ENCODE assay signal across 14 cellular contexts in the genomic region with DNA sequence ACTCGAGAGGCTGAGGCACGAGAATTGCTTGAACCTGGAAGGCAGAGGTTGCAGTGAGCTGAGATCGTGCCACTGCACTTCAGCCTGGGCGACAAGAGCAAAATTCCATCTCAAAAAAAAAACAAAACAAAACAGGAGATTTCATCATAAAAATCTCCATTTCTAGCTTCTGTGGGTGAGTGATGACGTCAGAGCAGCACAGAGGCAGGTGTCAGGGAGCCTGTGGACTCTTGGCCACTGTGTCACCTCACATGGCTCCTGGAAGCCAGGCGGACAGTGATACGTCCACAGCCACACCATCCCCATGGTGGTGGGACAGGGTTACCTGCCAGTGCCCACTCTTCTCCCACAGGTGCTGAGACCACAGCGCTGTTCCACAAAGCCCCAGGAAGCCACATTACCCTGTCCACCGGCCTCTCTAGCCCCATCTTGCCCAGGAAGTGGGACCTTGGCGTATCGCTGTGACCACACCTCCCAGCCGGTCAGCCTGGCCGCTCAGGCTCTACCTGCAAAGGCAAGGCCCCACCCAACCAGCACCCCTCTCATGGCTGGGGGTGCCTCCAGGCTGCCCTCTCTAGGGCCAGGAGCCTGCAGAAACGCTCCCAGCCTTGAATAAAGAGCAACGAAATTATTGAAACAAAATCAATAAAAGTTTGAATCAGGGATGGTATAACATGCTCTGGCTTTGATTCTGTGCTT. TPM values are rescaled to one million over a fixed set of nuclear protein-coding genes. Genes with fewer than 3 reads are reported as not detected.
"Had no signal": no experiment of that assay in that cellular context is flagged by ENCODE, and none has a peak within 500 bp of the region (broad histone marks: within the 10 kb centered on the region; RNA-seq: fewer than 3 reads in every experiment).

No MANE protein-coding gene starts in this region.

- H3K4me3 ChIP-seq: psoas muscle, uterus had no signal

- H3K4me3 Mint-ChIP-seq: activated CD4-positive, alpha-beta memory T cell treated with anti-CD3 and anti-CD28 coated beads, Interleukin-2, amount 10 ng/mL, durations not matched to agents 7 days and 5 days; activated naive CD8-positive, alpha-beta T cell treated with anti-CD3 and anti-CD28 coated beads for 36 hours; activated T-cell treated with anti-CD3 and anti-CD28 coated beads, Interleukin-2, amount 50 U/mL, for 72 hours had no signal

- H3K36me3 Mint-ChIP-seq: activated naive CD8-positive, alpha-beta T cell treated with anti-CD3 and anti-CD28 coated beads for 36 hours had no signal

- H3K27ac Mint-ChIP-seq: activated CD4-positive, alpha-beta memory T cell treated with anti-CD3 and anti-CD28 coated beads, Interleukin-2, amount 10 ng/mL, durations not matched to agents 7 days and 5 days; activated naive CD8-positive, alpha-beta T cell treated with anti-CD3 and anti-CD28 coated beads for 36 hours; activated T-cell treated with anti-CD3 and anti-CD28 coated beads, Interleukin-2, amount 50 U/mL, for 72 hours; nephron had no signal

- H3K9me3 Mint-ChIP-seq: activated CD4-positive, alpha-beta memory T cell treated with anti-CD3 and anti-CD28 coated beads, Interleukin-2, amount 10 ng/mL, durations not matched to agents 7 days and 5 days; activated naive CD8-positive, alpha-beta T cell treated with anti-CD3 and anti-CD28 coated beads for 36 hours; activated T-cell treated with anti-CD3 and anti-CD28 coated beads, Interleukin-2, amount 50 U/mL, for 72 hours; nephron had no signal

- H3K27me3 Mint-ChIP-seq: activated naive CD8-positive, alpha-beta T cell treated with anti-CD3 and anti-CD28 coated beads for 36 hours had no signal

- ATAC-seq: activated T-cell treated with anti-CD3 and anti-CD28 coated beads, Interleukin-2, amount 50 U/mL, for 72 hours; left lobe of liver; psoas muscle; stimulated activated naive CD8-positive, alpha-beta T cell treated with anti-CD3 and anti-CD28 coated beads, Interleukin-15, Interleukin-2, amounts not matched to agents 100 U/mL and 50 U/mL, for 24 hours had no signal

- H3K27ac ChIP-seq: psoas muscle, uterus had no signal

- H3K27me3 ChIP-seq: uterus had no signal

- H3K4me1 ChIP-seq: psoas muscle, uterus had no signal

- DNase-seq: activated CD4-positive, alpha-beta memory T cell treated with anti-CD3 and anti-CD28 coated beads, Interleukin-2, amount 10 ng/mL, durations not matched to agents 7 days and 5 days; activated gamma-delta T cell treated with Interleukin-2 at 50 U/mL for 16 hours; activated naive CD8-positive, alpha-beta T cell treated with anti-CD3 and anti-CD28 coated beads for 36 hours; activated T-cell treated with anti-CD3 and anti-CD28 coated beads, Interleukin-2, amount 50 U/mL, for 72 hours; anterior cingulate cortex; foreskin fibroblast; psoas muscle; stimulated activated CD4-positive, alpha-beta T cell treated with anti-CD3 and anti-CD28 coated beads, Interleukin-12 subunit alpha, Interleukin-12 subunit beta, amount 100 ng/mL, for 4 hours; stimulated activated naive CD8-positive, alpha-beta T cell treated with anti-CD3 and anti-CD28 coated beads, Interleukin-15, Interleukin-2, amounts not matched to agents 100 U/mL and 50 U/mL, for 24 hours; uterus had no signal

- H3K36me3 ChIP-seq: esophagus muscularis mucosa, uterus had no signal

- H3K9me3 ChIP-seq: esophagus muscularis mucosa, psoas muscle, uterus had no signal

RNA-seq across cellular contexts. Expression of gene FXYD3, which starts 2.5 kb away (rescaled TPM):
- total RNA-seq: activated CD4-positive, alpha-beta memory T cell treated with anti-CD3 and anti-CD28 coated beads, Interleukin-2, amount 10 ng/mL, durations not matched to agents 7 days and 5 days; activated naive CD8-positive, alpha-beta T cell treated with anti-CD3 and anti-CD28 coated beads for 36 hours; activated T-cell treated with anti-CD3 and anti-CD28 coated beads, Interleukin-2, amount 50 U/mL, for 72 hours; psoas muscle had no signal

RNA-seq across cellular contexts. Expression of gene LGI4, which starts 21.7 kb away (rescaled TPM):
- total RNA-seq: activated naive CD8-positive, alpha-beta T cell treated with anti-CD3 and anti-CD28 coated beads for 36 hours had no signal

RNA-seq across cellular contexts. Expression of gene FXYD7, which starts 29.9 kb away (rescaled TPM):
- total RNA-seq: omental fat pad had no signal
